ENCODE assay signal across 20 cellular contexts in the genomic region with DNA sequence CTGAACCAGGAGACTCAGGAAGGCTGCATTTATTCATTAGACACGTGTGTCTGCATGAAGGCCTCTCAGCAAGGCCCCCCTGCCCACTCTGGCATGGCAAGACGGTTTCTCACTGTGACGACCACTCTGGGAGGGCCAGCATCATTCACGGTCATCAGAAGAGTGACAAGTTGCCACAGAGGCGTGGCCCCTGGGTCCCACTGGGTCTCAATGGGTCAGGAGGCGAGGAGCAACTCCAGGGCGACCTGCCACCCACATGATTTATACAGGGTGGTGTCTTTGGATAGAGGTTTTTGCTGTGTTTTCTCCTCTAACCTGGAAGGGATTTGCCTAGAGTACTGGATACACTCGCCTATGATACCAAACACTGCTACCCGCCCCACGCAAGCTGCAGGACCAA.
A peak's percentile ranks its signal among the peaks of the same experiment; 100 is the strongest.
DNase-seq lines count a peak whose midpoint lies in the region; ATAC-seq and TF ChIP-seq lines count a peak whose summit lies in the region.
"Had no signal": no experiment of that assay in that cellular context is flagged by ENCODE, and none has a peak within 500 bp of the region (broad histone marks: within the 10 kb centered on the region; RNA-seq: fewer than 3 reads in every experiment).

No MANE protein-coding gene starts in this region.

- ATAC-seq in Right ventricle myocardium superior (ENCODE audit: poor library complexity) (no peak), psoas muscle (no peak)

- peaks cover 13% of the 10 kb centered on the region; the same call in 1 of the 2 replicates for H3K79me2 ChIP-seq in MM.1S (ENCODE audit: low read length)

- H4K20me1 ChIP-seq in MM.1S (ENCODE audit: insufficient read depth, low read length): no peaks in the 10 kb centered on the region

- H3K4me1 ChIP-seq in right atrium auricular region: peaks cover 0 to 53% of the 10 kb centered on the region in 2 donors
- peaks cover 42% of the 10 kb centered on the region for H3K4me1 ChIP-seq in psoas muscle
- peaks cover 28 to 52% of the 10 kb centered on the region in 2 donors for H3K4me1 ChIP-seq in thyroid gland
- H3K4me1 ChIP-seq in MM.1S (ENCODE audit: low read length): peaks cover 28% of the 10 kb centered on the region

- no peak overlapping the region for H3K27ac Mint-ChIP-seq in chondrocyte (ENCODE audit: unreplicated experiment)

- H3K4me3 ChIP-seq in right atrium auricular region (no peak overlapping the region), psoas muscle (no peak overlapping the region), thyroid gland (replicated peaks in 1 of 3) (no peak overlapping the region), MM.1S (ENCODE audit: low read length) (no peak overlapping the region)
- H3K4me3 ChIP-seq: BLaER1 treated with 17β-estradiol and CSF1 and Interleukin-3, amounts not matched to agents 10 nM and 100 nM had no signal

- DNase-seq in Right ventricle myocardium superior (peak; percentile 40), right atrium auricular region (ENCODE audit: low spot score) (no peak), chondrocyte (ENCODE audit: low spot score) (peak; percentile 37), psoas muscle (peak in 1 of 2 donors; percentile 28), thyroid gland (no peak), MM.1S (no peak), dedifferentiated amniotic fluid mesenchymal stem cell (ENCODE audit: extremely low spot score) (no peak)
- DNase-seq: CD4-positive, alpha-beta T cell; NCI-H1092; NCI-H1436; NCI-H187; NCI-H2081 treated with DMSO at 0.1 percent for 48 hours; NCI-H2171; NCI-H226; NCI-H510A; NCI-H69; RPMI8226; SHP77 had no signal

- no peak overlapping the region for H2AFZ ChIP-seq in MM.1S (ENCODE audit: low read length)

- WGBS in psoas muscle, 3 donors: 87 to 89% (median 87%) methylated on average over 10 of the region's 10 CpGs
- 90 to 96% methylated on average over 9 to 10 of the region's 10 CpGs for WGBS in thyroid gland, 2 donors

- intact Hi-C loops in Right ventricle myocardium superior (cut with DNase I) (no loop called here), psoas muscle (cut with DNase I) (loop anchor here in 1 of 2 donors (2.0 kb wide), 1 partner anchor 138 kb away; no protein-coding TSS in a partner anchor), thyroid gland (cut with DNase I) (no loop called here)

- peaks cover 16% of the 10 kb centered on the region for H3F3A ChIP-seq in MM.1S (ENCODE audit: insufficient read depth, low read length)

- peaks cover 54% of the 10 kb centered on the region for H3K36me3 ChIP-seq in right atrium auricular region
- H3K36me3 ChIP-seq in psoas muscle (ENCODE audit: insufficient read depth in 1 of 2, low read depth in 1 of 2): peaks cover 5 to 42% of the 10 kb centered on the region in 2 donors
- peaks cover 0 to 4% of the 10 kb centered on the region in 2 donors for H3K36me3 ChIP-seq in thyroid gland
- H3K36me3 ChIP-seq in MM.1S (replicated peaks; ENCODE audit: insufficient read depth, low read length): no peaks in the 10 kb centered on the region

- H3K9me2 ChIP-seq in MM.1S (replicated peaks; ENCODE audit: insufficient read depth, low read length): no peaks in the 10 kb centered on the region

- H3K4me2 ChIP-seq in MM.1S (ENCODE audit: low read depth, low read length): no peak overlapping the region
- H3K4me2 ChIP-seq: BLaER1 treated with 17β-estradiol and CSF1 and Interleukin-3, amounts not matched to agents 10 nM and 100 nM had no signal

- no peak overlapping the region for H3K4me3 Mint-ChIP-seq in chondrocyte (ENCODE audit: unreplicated experiment)
- H3K4me3 Mint-ChIP-seq: CD4-positive, alpha-beta T cell had no signal

- H3K9me3 ChIP-seq in right atrium auricular region: peaks cover 0 to 11% of the 10 kb centered on the region in 2 donors
- H3K9me3 ChIP-seq in psoas muscle: peaks cover 9% of the 10 kb centered on the region
- H3K9me3 ChIP-seq in thyroid gland: no peaks in the 10 kb centered on the region
- no peaks in the 10 kb centered on the region for H3K9me3 ChIP-seq in MM.1S (replicated peaks; ENCODE audit: insufficient read depth, low read length)

- TF ChIP-seq POLR2A in thyroid gland (IDR thresholded peaks at IDR 0.05): no peak

- TF ChIP-seq CTCF in right atrium auricular region (IDR thresholded peaks at IDR 0.05) (no peak), chondrocyte (IDR thresholded peaks at IDR 0.05) (no peak), psoas muscle (IDR thresholded peaks at IDR 0.05) (no peak), thyroid gland (IDR thresholded peaks at IDR 0.05) (no peak), MM.1S (IDR thresholded peaks at IDR 0.05; ENCODE audit: low read length) (no peak)

- H3K27me3 ChIP-seq in right atrium auricular region: no peaks in the 10 kb centered on the region
- H3K27me3 ChIP-seq in psoas muscle (ENCODE audit: insufficient read depth in 3 of 3, low read length in 2 of 3): no peaks in the 10 kb centered on the region
- no peaks in the 10 kb centered on the region for H3K27me3 ChIP-seq in thyroid gland
- no peaks in the 10 kb centered on the region for H3K27me3 ChIP-seq in MM.1S (replicated peaks; ENCODE audit: insufficient read depth, low read length)
- H3K27me3 ChIP-seq: BLaER1 treated with 17β-estradiol and CSF1 and Interleukin-3, amounts not matched to agents 10 nM and 100 nM had no signal

- H3K27ac ChIP-seq in right atrium auricular region (peak overlapping the region in 1 of 2 donors; percentile 91), psoas muscle (peak overlapping the region; percentile 93), thyroid gland (peak overlapping the region in 2 of 3 donors; percentile 90 to 93), MM.1S (ENCODE audit: low read length) (no peak overlapping the region)
- H3K27ac ChIP-seq: BLaER1 treated with 17β-estradiol and CSF1 and Interleukin-3, amounts not matched to agents 10 nM and 100 nM; HL-60 had no signal

- H3K9me3 Mint-ChIP-seq in chondrocyte (ENCODE audit: low read depth): peaks cover 8% of the 10 kb centered on the region

- H3K36me3 Mint-ChIP-seq in chondrocyte (ENCODE audit: low read depth): peaks cover 26% of the 10 kb centered on the region

- no peaks in the 10 kb centered on the region for H3K27me3 Mint-ChIP-seq in chondrocyte (ENCODE audit: low read depth)
- H3K27me3 Mint-ChIP-seq: CD4-positive, alpha-beta T cell had no signal

- H3K9ac ChIP-seq in MM.1S (ENCODE audit: low read length): no peak overlapping the region

- peaks cover 11% of the 10 kb centered on the region for H3K4me1 Mint-ChIP-seq in chondrocyte (ENCODE audit: low read depth)

Comparison
In these comparisons a context has a peak if more than half of its experiments do, and no peak if none do; other contexts are left out.
1. DNase-seq: peak in Right ventricle myocardium superior (single experiment) and chondrocyte (single experiment); none in right atrium auricular region (single experiment), thyroid gland (0 of 2), MM.1S (single experiment) and dedifferentiated amniotic fluid mesenchymal stem cell (single experiment).